In the genomic region with DNA sequence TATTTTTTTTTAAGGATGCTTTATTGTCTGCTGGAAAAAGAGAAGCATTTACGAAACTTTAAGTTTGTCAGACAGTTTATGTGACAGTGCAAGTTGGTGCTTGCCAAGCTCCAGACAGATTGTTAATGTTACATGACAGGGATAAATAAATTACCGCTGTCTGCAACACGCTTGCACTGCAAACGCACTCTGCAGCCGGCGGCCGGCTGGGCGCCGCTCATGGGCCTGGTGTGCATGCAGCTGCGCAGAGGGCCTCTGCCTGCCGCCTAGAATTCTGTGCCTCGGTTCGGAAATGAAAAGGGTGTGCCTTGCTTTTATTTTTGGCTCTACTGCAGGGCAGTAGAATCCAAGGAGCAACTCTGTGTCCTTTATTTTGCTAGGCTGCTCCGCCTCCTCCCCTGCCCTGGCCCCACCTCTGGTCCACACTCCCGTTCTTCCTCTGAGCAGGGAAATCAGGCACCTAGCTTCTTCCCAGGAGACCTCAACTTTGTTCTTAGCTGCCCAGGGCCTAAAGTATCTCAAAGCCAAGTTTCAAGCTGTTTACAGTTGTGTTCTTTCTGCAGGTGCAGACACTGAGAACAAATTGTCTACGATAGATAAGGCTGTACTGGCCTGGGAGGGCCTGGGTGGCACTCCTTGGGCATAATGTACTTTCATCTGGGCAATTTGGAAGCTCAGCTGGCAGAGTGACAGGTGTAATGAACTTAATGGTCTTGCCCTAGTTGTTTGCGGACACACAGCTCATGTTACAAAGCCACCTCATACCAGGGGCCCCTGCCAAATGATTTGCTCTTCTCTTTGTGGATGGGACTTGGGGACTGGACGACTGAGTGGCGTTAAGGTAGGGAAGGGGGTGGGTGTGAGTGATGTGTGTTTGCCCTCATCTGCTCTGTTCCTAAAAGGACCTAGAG, we compare ENCODE assay signal across 9 cellular contexts. TPM values are rescaled to one million over a fixed set of nuclear protein-coding genes. Genes with fewer than 3 reads are reported as not detected.
DNase-seq lines count a peak whose midpoint lies in the region; ATAC-seq, FAIRE-seq and TF ChIP-seq lines count a peak whose summit lies in the region.
"Had no signal": no experiment of that assay in that cellular context is flagged by ENCODE, and none has a peak within 500 bp of the region (broad histone marks: within the 10 kb centered on the region; RNA-seq: fewer than 3 reads in every experiment).

No MANE protein-coding gene starts in this region.

- 3% methylated on average over 19 of the region's 19 CpGs for WGBS in K562 (ENCODE audit: insufficient coverage, low coverage, missing lambda C conversion rate)
- WGBS in mesodermal cell (ENCODE audit: insufficient coverage in 2 of 2), 2 experiments, result 84 to 92% methylated on average over 16 to 17 of the region's 19 CpGs
- 9 to 10% methylated on average over 19 of the region's 19 CpGs for WGBS in aorta, 2 donors

- DNase-seq in breast epithelium (ENCODE audit: low spot score in 2 of 2), result no peak
- no peak for DNase-seq in MCF 10A (ENCODE audit: unreplicated experiment)
- DNase-seq in K562 (ENCODE audit: extremely low read depth in 1 of 4, low spot score in 3 of 4), result no peak
- DNase-seq in aorta, result peak; percentile 88 to 89
- DNase-seq in H7, result no peak
- DNase-seq in HTR-8/SVneo (ENCODE audit: insufficient read length, low spot score), result no peak
- DNase-seq in HUDEP-2 (lab: John Stamatoyannopoulos, UW; ENCODE audit: unreplicated experiment in 76 of 76), result no peak

- no peak overlapping the region for H2AFZ ChIP-seq in K562 (ENCODE audit: low read depth, low read length)

- intact Hi-C loops in breast epithelium (cut with DNase I; ENCODE audit: low total_unique reads), result no loop called here
- intact Hi-C loops in MCF 10A (cut with micrococcal nuclease), result no loop called here
- intact Hi-C loops in K562 (cut with micrococcal nuclease), result no loop called here
- intact Hi-C loops in aorta (cut with DNase I), result loop anchor here (5.0 kb wide), 2 partner anchors 45 to 100 kb away; no protein-coding TSS in a partner anchor

- TF ChIP-seq POLR2A in breast epithelium (IDR thresholded peaks at IDR 0.05) (no peak), K562 (conservative IDR thresholded peaks at IDR 0.05) (no peak)

- H4K20me1 ChIP-seq in K562 (replicated peaks; ENCODE audit: control insufficient read depth, insufficient read depth, low read length), result no peaks in the 10 kb centered on the region; the same call in 1 of the 2 replicates

- TF ChIP-seq EP300 in K562 (IDR thresholded peaks at IDR 0.05; ENCODE audit: low read length), result no peak

- no peaks in the 10 kb centered on the region for H3K36me3 Mint-ChIP-seq in MCF 10A (ENCODE audit: insufficient read depth, unreplicated experiment)

- BruUV-seq in MCF 10A (replicated peaks; lab: Mats Ljungman, UMichigan) (no TSS peak), K562 (replicated peaks; lab: Mats Ljungman, UMichigan) (no TSS peak)

- CTCF ChIA-PET in MCF 10A (lab: Yijun Ruan, JAX), result interaction anchor here (0.6 kb wide), 2 partner anchors 254 to 376 kb away, joined by 3 read pairs; no protein-coding TSS in a partner anchor
- CTCF ChIA-PET in K562 (lab: Yijun Ruan, JAX; ENCODE audit: low intra/inter-chr PET ratio), result no interaction called here

- no peaks in the 10 kb centered on the region for H3K9me3 Mint-ChIP-seq in MCF 10A (ENCODE audit: unreplicated experiment)

- H3K27ac Mint-ChIP-seq in MCF 10A (ENCODE audit: low read depth, unreplicated experiment), result no peak overlapping the region

- H3K4me3 Mint-ChIP-seq in MCF 10A (ENCODE audit: unreplicated experiment), result no peak overlapping the region

- peak overlapping the region; percentile 3 to 42 (median 13) for H3K4me3 ChIP-seq in breast epithelium
- no peak overlapping the region for H3K4me3 ChIP-seq in K562
- H3K4me3 ChIP-seq in mesodermal cell (ENCODE audit: extremely low read depth, insufficient read depth, low read length, poor library complexity, severe bottlenecking), result no peak overlapping the region
- no peak overlapping the region for H3K4me3 ChIP-seq in aorta (ENCODE audit: low read length in 2 of 2)
- no peak overlapping the region for H3K4me3 ChIP-seq in H7 (ENCODE audit: insufficient read depth, low read depth, low read length)

- in situ Hi-C loops in K562 (cut with MboI), result no loop called here

- peaks cover 45% of the 10 kb centered on the region for H3K27me3 Mint-ChIP-seq in MCF 10A (ENCODE audit: insufficient read depth, unreplicated experiment)

- POLR2A ChIA-PET in MCF 10A (lab: Yijun Ruan, JAX) (no interaction called here), K562 (lab: Yijun Ruan, JAX) (interaction anchor here (0.5 to 0.8 kb wide), 3 partner anchors 19 to 217 kb away, joined by 3 read pairs; no protein-coding TSS in a partner anchor)

- H3K9ac ChIP-seq in K562 (ENCODE audit: insufficient read depth in 1 of 2, low read depth in 2 of 2, low read length in 2 of 2), result no peak overlapping the region

- no peaks in the 10 kb centered on the region for H3K27me3 ChIP-seq in breast epithelium
- peaks cover 24 to 37% of the 10 kb centered on the region in 2 experiments for H3K27me3 ChIP-seq in K562 (ENCODE audit: control insufficient read depth in 2 of 2, insufficient read depth in 2 of 2, low read length in 2 of 2)
- no peaks in the 10 kb centered on the region for H3K27me3 ChIP-seq in aorta (ENCODE audit: control insufficient read depth in 1 of 2, insufficient read depth in 2 of 2, low read length in 1 of 2)
- H3K27me3 ChIP-seq in H7 (ENCODE audit: control insufficient read depth, insufficient read depth, low read length), result peaks cover 7% of the 10 kb centered on the region; the same call in 1 of the 2 replicates

- no peaks in the 10 kb centered on the region for H3K9me1 ChIP-seq in K562 (ENCODE audit: control insufficient read depth, insufficient read depth, low read length)

- FAIRE-seq in K562 (lab: Jason Lieb, UNC), result no peak
- FAIRE-seq in HTR-8/SVneo (lab: Jason Lieb, UNC), result no peak
- FAIRE-seq: keratinocyte had no signal

- no peak for TF ChIP-seq CTCF in breast epithelium (IDR thresholded peaks at IDR 0.05)
- no peak for TF ChIP-seq CTCF in MCF 10A (IDR thresholded peaks at IDR 0.05; ENCODE audit: unreplicated experiment)
- TF ChIP-seq CTCF in K562 (IDR thresholded peaks at IDR 0.05 in 2 of 3, conservative IDR thresholded peaks at IDR 0.05 in 1 of 3; ENCODE audit: insufficient read depth in 2 of 3, low read depth in 1 of 3, low read length in 3 of 3), result no peak

- no peaks in the 10 kb centered on the region for H3K79me2 ChIP-seq in K562 (ENCODE audit: control insufficient read depth, insufficient read depth, low read length)

- H3K9me3 ChIP-seq in breast epithelium, result no peaks in the 10 kb centered on the region
- H3K9me3 ChIP-seq in K562 (replicated peaks; ENCODE audit: control insufficient read depth, insufficient read depth, low read depth, low read length), result no peaks in the 10 kb centered on the region
- H3K9me3 ChIP-seq in mesodermal cell (ENCODE audit: control insufficient read depth, low read length), result no peaks in the 10 kb centered on the region
- H3K9me3 ChIP-seq in aorta (ENCODE audit: control insufficient read depth, low read length), result no peaks in the 10 kb centered on the region

- H3K36me3 ChIP-seq in breast epithelium, result no peaks in the 10 kb centered on the region
- no peaks in the 10 kb centered on the region for H3K36me3 ChIP-seq in K562 (ENCODE audit: control insufficient read depth, insufficient read depth, low read length)
- H3K36me3 ChIP-seq in mesodermal cell (ENCODE audit: control insufficient read depth, insufficient read depth, low read length), result no peaks in the 10 kb centered on the region
- no peaks in the 10 kb centered on the region for H3K36me3 ChIP-seq in aorta (ENCODE audit: control insufficient read depth in 1 of 2, insufficient read depth in 2 of 2, low read length in 1 of 2)
- H3K36me3 ChIP-seq in H7 (replicated peaks; ENCODE audit: control insufficient read depth, insufficient read depth, low read length), result no peaks in the 10 kb centered on the region

- H3K4me1 Mint-ChIP-seq in MCF 10A (ENCODE audit: insufficient read depth, unreplicated experiment), result peaks cover 5% of the 10 kb centered on the region

- H3K27ac ChIP-seq in breast epithelium, result peak overlapping the region; percentile 80 to 91
- H3K27ac ChIP-seq in K562 (ENCODE audit: extremely low read depth, low read depth, low read length), result no peak overlapping the region
- peak overlapping the region; percentile 13 for H3K27ac ChIP-seq in mesodermal cell (ENCODE audit: low read depth, low read length, severe bottlenecking)
- peak overlapping the region; percentile 30 to 32 for H3K27ac ChIP-seq in aorta (ENCODE audit: low read depth in 1 of 2, low read length in 2 of 2)

- no peak overlapping the region for H3K4me2 ChIP-seq in K562 (ENCODE audit: insufficient read depth, low read length)

- H3K4me1 ChIP-seq in breast epithelium (peaks cover 20 to 31% of the 10 kb centered on the region in 2 donors), K562 (replicated peaks in 1 of 2; ENCODE audit: control insufficient read depth in 2 of 2, insufficient read depth in 2 of 2, low read length in 2 of 2) (peaks cover 0 to 11% of the 10 kb centered on the region in 2 experiments; a peak in 2 of 5 replicates), mesodermal cell (ENCODE audit: control insufficient read depth, insufficient read depth, low read length, poor library complexity, severe bottlenecking) (peaks cover 42% of the 10 kb centered on the region), aorta (ENCODE audit: control insufficient read depth in 1 of 2, insufficient read depth in 2 of 2, low read length in 2 of 2) (no peaks in the 10 kb centered on the region)

- no peak for TF ChIP-seq RAD21 in K562 (CRISPR knock-in tag; conservative IDR thresholded peaks at IDR 0.05 in 1 of 2, IDR thresholded peaks at IDR 0.05 in 1 of 2)

- ATAC-seq in K562 (no peak), aorta (ENCODE audit: low FRiP score) (peak; percentile 79)

RNA-seq across cellular contexts. Expression of a gene that starts 4.1 kb away (rescaled TPM):
- total RNA-seq in breast epithelium, result 10 to 100 TPM; 28.5 to 94.3 (median 42.9) TPM
- not detected in 2 replicates for total RNA-seq in MCF 10A (2022)
- not detected in 2 replicates for total RNA-seq in K562 (2011; cell fraction: chromatin; rRNA removed; ENCODE audit: low replicate concordance)
- total RNA-seq in K562 (2011; cell fraction: nucleolus; rRNA removed), result not detected in 2 replicates
- total RNA-seq in K562 (2011; cell fraction: nucleoplasm; rRNA removed), result not detected in 2 replicates
- not detected in 2 replicates for total RNA-seq in K562 (2014; rRNA removed)
- not detected in 2 replicates for total RNA-seq in K562 (2014; rRNA removed; fragmentation: Illumina TruSeq; extraction: Trizol)
- total RNA-seq in K562 (2015; rRNA removed; fragmentation: Illumina TruSeq; extraction: Trizol), result not detected in 2 replicates
- total RNA-seq in K562 (2021), result 0.25 TPM in 1 of 2 replicates, not detected in the other
- not detected in 2 replicates for polyA plus RNA-seq in K562 (2011; rRNA removed)
- polyA plus RNA-seq in K562 (2011; cell fraction: cytosol; rRNA removed), result not detected in 2 replicates
- polyA plus RNA-seq in K562 (2011; cell fraction: nucleus; rRNA removed), result not detected in 2 replicates
- 0.07 and 0.96 TPM in 2 replicates for polyA plus RNA-seq in K562 (2012)
- polyA plus RNA-seq in K562 (2014; fragmentation: Illumina TruSeq; extraction: Trizol), result not detected in 2 replicates
- polyA plus RNA-seq in K562 (2014; fragmentation: Nextera tagmentation; extraction: Ambion mirVana), result under 1 TPM in 1 of 2 experiments, not detected in 1; 0.01 TPM
- not detected in 2 replicates for polyA plus RNA-seq in K562 (2014; rRNA removed)
- not detected in 2 replicates for polyA minus RNA-seq in K562 (2011; rRNA and poly(A)+ RNA removed)
- not detected in 2 replicates for polyA minus RNA-seq in K562 (2011; cell fraction: cytosol; rRNA and poly(A)+ RNA removed)
- not detected in 2 replicates for polyA minus RNA-seq in K562 (2011; cell fraction: nucleus; rRNA and poly(A)+ RNA removed)
- polyA plus RNA-seq in mesodermal cell (2013, experiment 1 of 2), result 6.0 TPM
- 4.9 TPM for polyA plus RNA-seq in mesodermal cell (2013, experiment 2 of 2)
- 100 to 1,000 TPM in 1 of 2 donors, 10 to 100 TPM in 1; 61.9 to 112 TPM for total RNA-seq in aorta
- 10 to 100 TPM in 1 of 2 donors, 1 to 10 TPM in 1; 7.0 to 11.8 TPM for polyA plus RNA-seq in aorta
- total RNA-seq in H7 (2014; rRNA removed; shearing (Covaris generic)), result 21.0 and 23.9 TPM in 2 replicates
- polyA plus RNA-seq: keratinocyte had no signal

Comparison
In these comparisons a context has a peak if more than half of its experiments do, and no peak if none do; other contexts are left out.
1. RNA of a gene that starts 4.1 kb away (total RNA-seq): 61.9 to 112 TPM in aorta, 28.5 to 94.3 TPM in breast epithelium and 21.0 to 23.9 TPM in H7; not detected in MCF 10A and 0.25 TPM in K562; every median in the first group is over 10 times any median in the second.
2. DNase-seq: peak in aorta (2 of 2); none in breast epithelium (0 of 2), MCF 10A (single experiment), K562 (0 of 4), H7 (single experiment), HTR-8/SVneo (single experiment) and HUDEP-2 (0 of 76).
3. H3K4me3 ChIP-seq: peak in breast epithelium (3 of 3); none in K562 (single experiment), mesodermal cell (single experiment), aorta (0 of 2) and H7 (single experiment).
4. intact Hi-C loops: an anchor here in aorta (5.0 kb wide); none called in breast epithelium, MCF 10A and K562.